Comparison of ENCODE assay signal across 14 cellular contexts in genomic region chr12:120402217-120402616, GRCh38.
DNase-seq lines count a peak whose midpoint lies in the region; ATAC-seq and TF ChIP-seq lines count a peak whose summit lies in the region.
"Had no signal": no experiment of that assay in that cellular context is flagged by ENCODE, and none has a peak within 500 bp of the region (broad histone marks: within the 10 kb centered on the region; RNA-seq: fewer than 3 reads in every experiment).

No MANE protein-coding gene starts in this region.

- H3K4me3 ChIP-seq in choroid plexus epithelial cell (ENCODE audit: low read depth, low read length) = no peak overlapping the region
- H3K4me3 ChIP-seq: HAP-1 had no signal

- peak; percentile 77 for DNase-seq in ELF-1 (ENCODE audit: low read depth, low spot score)
- DNase-seq in NCI-H69 (lab: John Stamatoyannopoulos, UW) = peak; percentile 22
- DNase-seq in choroid plexus epithelial cell (ENCODE audit: low read depth) = peak; percentile 11
- DNase-seq in midbrain (lab: John Stamatoyannopoulos, UW) = peak; percentile 13
- no peak for DNase-seq in NCI-H345 (lab: John Stamatoyannopoulos, UW)
- no peak for DNase-seq in superior temporal gyrus (ENCODE audit: extremely low spot score)
- no peak for DNase-seq in activated naive CD4-positive, alpha-beta T cell treated with anti-CD3 and anti-CD28 coated beads, Interleukin-2, amount 50 U/mL, for 16 hours
- DNase-seq: Calu3, Karpas-422, NCI-H1436 treated with DMSO at 0.1 percent for 48 hours, NCI-H524 treated with DMSO at 0.1 percent for 48 hours, RPMI8226 had no signal

- TF ChIP-seq CTCF in choroid plexus epithelial cell (conservative IDR thresholded peaks at IDR 0.05; ENCODE audit: low read depth, low read length) = no peak

- ATAC-seq in GM19023 (IDR thresholded peaks at IDR 0.05; ENCODE audit: unreplicated experiment) = no peak

Comparison
In these comparisons a context has a peak if more than half of its experiments do, and no peak if none do; other contexts are left out.
1. DNase-seq: peak in ELF-1 (single experiment), NCI-H69 (single experiment), choroid plexus epithelial cell (single experiment) and midbrain (single experiment); none in NCI-H345 (single experiment), superior temporal gyrus (single experiment) and activated naive CD4-positive, alpha-beta T cell treated with anti-CD3 and anti-CD28 coated beads, Interleukin-2, amount 50 U/mL, for 16 hours (single experiment).